30 cellular contexts compared by ENCODE assay signal in genomic region chr2:159695798-159696448, GRCh38. TPM values are rescaled to one million over a fixed set of nuclear protein-coding genes. Genes with fewer than 3 reads are reported as not detected.
A peak's percentile ranks its signal among the peaks of the same experiment; 100 is the strongest.
DNase-seq lines count a peak whose midpoint lies in the region; ATAC-seq, FAIRE-seq and TF ChIP-seq lines count a peak whose summit lies in the region.
"Had no signal": no experiment of that assay in that cellular context is flagged by ENCODE, and none has a peak within 500 bp of the region (broad histone marks: within the 10 kb centered on the region; RNA-seq: fewer than 3 reads in every experiment).

No MANE protein-coding gene starts in this region.

- intact Hi-C loops in sigmoid colon (cut with DNase I) = no loop called here
- intact Hi-C loops in aorta (cut with DNase I) = no loop called here

- no peak for DNase-seq in GM12891 (ENCODE audit: insufficient read length, low spot score)
- DNase-seq in Kasumi-1 (lab: John Stamatoyannopoulos, UW) = peak; percentile 67 to 84
- peak; percentile 92 for DNase-seq in SIG-M5 treated with dmso at 0.1 percent for 504 hours (lab: John Stamatoyannopoulos, UW; ENCODE audit: unreplicated experiment)
- no peak for DNase-seq in sigmoid colon
- no peak for DNase-seq in H54 (ENCODE audit: insufficient read length, low spot score)
- DNase-seq in aorta = no peak
- DNase-seq in stimulated activated CD8-positive, alpha-beta memory T cell treated with anti-CD3 and anti-CD28 coated beads, Interleukin-4, amount 100 ng/mL, for 48 hours = no peak
- DNase-seq: activated CD4-positive, alpha-beta T cell treated with anti-CD3 and anti-CD28 coated beads, Interleukin-2, amount 50 U/mL, for 4 hours; activated naive CD4-positive, alpha-beta T cell treated with anti-CD3 and anti-CD28 coated beads, Interleukin-2, amount 50 U/mL, for 16 hours; anterior cingulate cortex; cortex of kidney; EL; endodermal cell; esophagus squamous epithelium; GOT3; naive thymus-derived CD8-positive, alpha-beta T cell; NCI-H1436 treated with DMSO at 0.1 percent for 48 hours; NCI-H2107; NCI-H524; NK-92 treated with Interleukin-12 subunit alpha and Interleukin-12 subunit beta, amount 100 ng/mL, for 24 hours; small intestine; stimulated activated naive CD4-positive, alpha-beta T cell treated with Interleukin-2 at 50 U/mL for 16 hours had no signal

- no peak for TF ChIP-seq POLR2A in GM12891 (IDR thresholded peaks at IDR 0.05; ENCODE audit: low read depth, low read length)
- no peak for TF ChIP-seq POLR2A in sigmoid colon (IDR thresholded peaks at IDR 0.05)
- no peak for TF ChIP-seq POLR2A in H54 (IDR thresholded peaks at IDR 0.05; ENCODE audit: low read depth, low read length)

- WGBS in sigmoid colon, 2 donors = 86 to 91% methylated on average over 4 of the region's 4 CpGs
- WGBS in aorta, 2 donors = 95 to 97% methylated on average over 4 of the region's 4 CpGs

- H3K36me3 ChIP-seq in neutrophil = peaks cover 6% of the 10 kb centered on the region
- no peaks in the 10 kb centered on the region for H3K36me3 ChIP-seq in sigmoid colon
- H3K36me3 ChIP-seq in aorta (ENCODE audit: control insufficient read depth in 1 of 2, insufficient read depth in 2 of 2, low read length in 1 of 2) = peaks cover 0 to 1% of the 10 kb centered on the region in 2 donors
- H3K36me3 ChIP-seq: cardiac muscle cell, thoracic aorta had no signal

- ATAC-seq in aorta (ENCODE audit: low FRiP score) = no peak
- ATAC-seq: naive thymus-derived CD8-positive, alpha-beta T cell had no signal

- H3K9me3 ChIP-seq in neutrophil (no peaks in the 10 kb centered on the region), sigmoid colon (peaks cover 0 to 2% (median 0%) of the 10 kb centered on the region in 4 donors), aorta (ENCODE audit: control insufficient read depth, low read length) (no peaks in the 10 kb centered on the region)
- H3K9me3 ChIP-seq: esophagus squamous epithelium, thoracic aorta had no signal

- no peak for TF ChIP-seq CTCF in neutrophil (IDR thresholded peaks at IDR 0.05)
- TF ChIP-seq CTCF in sigmoid colon (IDR thresholded peaks at IDR 0.05) = no peak

- no peak for TF ChIP-seq EP300 in sigmoid colon (IDR thresholded peaks at IDR 0.05)

- FAIRE-seq in GM12891 (lab: Jason Lieb, UNC) (no peak), H54 (lab: Jason Lieb, UNC) (no peak)
- FAIRE-seq: D721Med, frontal cortex had no signal

- H3K27me3 ChIP-seq in neutrophil (no peaks in the 10 kb centered on the region), sigmoid colon (no peaks in the 10 kb centered on the region), aorta (ENCODE audit: control insufficient read depth in 1 of 2, insufficient read depth in 2 of 2, low read length in 1 of 2) (no peaks in the 10 kb centered on the region)
- H3K27me3 ChIP-seq: cardiac muscle cell, esophagus squamous epithelium, hepatocyte had no signal

- peaks cover 14 to 16% of the 10 kb centered on the region in 2 experiments for H3K4me1 ChIP-seq in neutrophil (ENCODE audit: control insufficient read depth in 1 of 2, insufficient read depth in 1 of 2, low read depth in 1 of 2, low read length in 1 of 2)
- no peaks in the 10 kb centered on the region for H3K4me1 ChIP-seq in sigmoid colon
- H3K4me1 ChIP-seq in aorta (ENCODE audit: control insufficient read depth in 1 of 2, insufficient read depth in 2 of 2, low read length in 2 of 2) = no peaks in the 10 kb centered on the region
- H3K4me1 ChIP-seq: esophagus squamous epithelium had no signal

- peak overlapping the region; percentile 78 for H3K27ac ChIP-seq in neutrophil
- no peak overlapping the region for H3K27ac ChIP-seq in sigmoid colon
- H3K27ac ChIP-seq in aorta (ENCODE audit: low read depth in 1 of 2, low read length in 2 of 2) = no peak overlapping the region
- H3K27ac ChIP-seq: C4-2B, cardiac muscle cell, esophagus squamous epithelium, hepatocyte, SK-N-MC, thoracic aorta had no signal

- H3K4me3 ChIP-seq in neutrophil (ENCODE audit: low read depth in 1 of 2, low read length in 1 of 2) (peak overlapping the region in 1 of 2 experiments; percentile 30), sigmoid colon (no peak overlapping the region), aorta (ENCODE audit: low read length in 2 of 2) (no peak overlapping the region)
- H3K4me3 ChIP-seq: cardiac muscle cell, esophagus squamous epithelium, hepatocyte, SK-N-MC, thoracic aorta had no signal

TF ChIP-seq in GM12891, 5 proteins besides CTCF, POLR2A, EP300 and RAD21:
- no peak for TF ChIP-seq TAF1 (IDR thresholded peaks at IDR 0.05; ENCODE audit: low read depth, low read length)
- peak; percentile 67 for TF ChIP-seq SPI1 (IDR thresholded peaks at IDR 0.05; ENCODE audit: low read depth, low read length)
- TF ChIP-seq PAX5 (IDR thresholded peaks at IDR 0.05; ENCODE audit: insufficient read depth, low read length, severe bottlenecking) = no peak

RNA-seq across cellular contexts. Expression of gene MARCHF7, which starts 16.4 kb away (rescaled TPM):
- polyA plus RNA-seq in GM12891 (2012; ENCODE audit: low read depth, missing spikeins) = 41.8 TPM
- total RNA-seq in sigmoid colon (100 to 1,000 TPM in 2 of 4 donors, 10 to 100 TPM in 2; 89.9 to 112 (median 103) TPM), aorta (10 to 100 TPM; 81.3 to 88.1 TPM)
- polyA plus RNA-seq in sigmoid colon (10 to 100 TPM; 21.0 to 35.5 (median 28.2) TPM), aorta (10 to 100 TPM; 30.3 to 47.4 TPM)

Comparison
In these comparisons a context has a peak if more than half of its experiments do, and no peak if none do; other contexts are left out.
1. DNase-seq: peak in Kasumi-1 (2 of 2) and SIG-M5 treated with dmso at 0.1 percent for 504 hours (single experiment); none in GM12891 (single experiment), sigmoid colon (single experiment), H54 (single experiment), aorta (0 of 2) and stimulated activated CD8-positive, alpha-beta memory T cell treated with anti-CD3 and anti-CD28 coated beads, Interleukin-4, amount 100 ng/mL, for 48 hours (single experiment).